ENCODE assay signal across 1 cellular context in genomic region chr11:65856689-65857499, GRCh38.
TF ChIP-seq lines count a peak whose summit lies in the region.

No MANE protein-coding gene starts in this region.

TF ChIP-seq in K562, 482 proteins besides CTCF, POLR2A, EP300 and RAD21 (continues in another document):
- TF ChIP-seq CTCFL (IDR thresholded peaks at IDR 0.05; ENCODE audit: borderline replicate concordance, insufficient read depth, low read depth, low read length, poor library complexity, severe bottlenecking), result no peak
- peak; percentile 79; the same call in 1 of the 2 replicates for TF ChIP-seq FOXK1 (CRISPR knock-in tag; IDR thresholded peaks at IDR 0.05; ENCODE audit: borderline replicate concordance)
- no peak for TF ChIP-seq FOS (IDR thresholded peaks at IDR 0.05; ENCODE audit: extremely low read depth, insufficient read length)
- peak; percentile 72 to 75; a peak in 2 of 4 replicates for TF ChIP-seq FOXK2 (conservative IDR thresholded peaks at IDR 0.05 in 1 of 2, IDR thresholded peaks at IDR 0.05 in 1 of 2; ENCODE audit: low read depth in 2 of 2)
- TF ChIP-seq ZNF584 (CRISPR knock-in tag; IDR thresholded peaks at IDR 0.05; ENCODE audit: low read depth), result no peak
- no peak for TF ChIP-seq REST (CRISPR knock-in tag; IDR thresholded peaks at IDR 0.05; ENCODE audit: low read depth)
- TF ChIP-seq ZNF507 (tag; conservative IDR thresholded peaks at IDR 0.05), result no peak
- peak in 1 of 2 experiments; percentile 18; a peak in 1 of 4 replicates for TF ChIP-seq TEAD1 (CRISPR knock-in tag; IDR thresholded peaks at IDR 0.05)
- no peak for TF ChIP-seq POU5F1 (IDR thresholded peaks at IDR 0.05; ENCODE audit: borderline replicate concordance, low read depth, low read length, partially characterized antibody)
- peak; percentile 62 for TF ChIP-seq CBFA2T2 (conservative IDR thresholded peaks at IDR 0.05)
- no peak for TF ChIP-seq DEAF1 (CRISPR knock-in tag; IDR thresholded peaks at IDR 0.05)
- TF ChIP-seq CREB5 (CRISPR knock-in tag; IDR thresholded peaks at IDR 0.05), result no peak
- peak; percentile 98 to 99 for TF ChIP-seq MNT (conservative IDR thresholded peaks at IDR 0.05)
- no peak for TF ChIP-seq CBX8 (IDR thresholded peaks at IDR 0.05; ENCODE audit: borderline replicate concordance, extremely low read depth, low read depth, low read length, poor library complexity, severe bottlenecking)
- no peak for TF ChIP-seq RBBP5 (IDR thresholded peaks at IDR 0.05; ENCODE audit: borderline replicate concordance, insufficient read depth, low read length, poor library complexity, severe bottlenecking)
- no peak for TF ChIP-seq RUNX1 (IDR thresholded peaks at IDR 0.05; ENCODE audit: low read depth)
- TF ChIP-seq MXI1 (IDR thresholded peaks at IDR 0.05; ENCODE audit: low read depth, low read length), result peak; percentile 77; the same call in 1 of the 2 replicates
- TF ChIP-seq ZNF445 (CRISPR knock-in tag; IDR thresholded peaks at IDR 0.05; ENCODE audit: low read depth), result 0 out of 2 replicates have a peak, but pooled peaks have one; percentile 48
- no peak for TF ChIP-seq PHF21A (IDR thresholded peaks at IDR 0.05; ENCODE audit: borderline replicate concordance, low read depth)
- TF ChIP-seq CBFB (CRISPR knock-in tag; IDR thresholded peaks at IDR 0.05), result no peak
- peak; percentile 77 for TF ChIP-seq EP400 (IDR thresholded peaks at IDR 0.05)
- TF ChIP-seq ZBTB43 (CRISPR knock-in tag; IDR thresholded peaks at IDR 0.05), result no peak
- peak; percentile 86 for TF ChIP-seq THRB (CRISPR knock-in tag; conservative IDR thresholded peaks at IDR 0.05)
- 0 out of 2 replicates have a peak, but pooled peaks have one; percentile 65 for TF ChIP-seq ZBTB49 (CRISPR knock-in tag; IDR thresholded peaks at IDR 0.05; ENCODE audit: borderline replicate concordance)
- peak; percentile 97 for TF ChIP-seq USF1 (CRISPR knock-in tag; IDR thresholded peaks at IDR 0.05)
- TF ChIP-seq ZFP1 (CRISPR knock-in tag; IDR thresholded peaks at IDR 0.05), result no peak
- TF ChIP-seq RNF2 (IDR thresholded peaks at IDR 0.05), result no peak
- no peak for TF ChIP-seq ZNF780A (CRISPR knock-in tag; IDR thresholded peaks at IDR 0.05)
- TF ChIP-seq MYBL2 (IDR thresholded peaks at IDR 0.05; ENCODE audit: low read depth), result no peak
- TF ChIP-seq MYBL2 (CRISPR knock-in tag; IDR thresholded peaks at IDR 0.05; ENCODE audit: borderline replicate concordance), result no peak
- no peak for TF ChIP-seq ZNF197 (CRISPR knock-in tag; IDR thresholded peaks at IDR 0.05; ENCODE audit: low read depth)
- 0 out of 4 replicates have a peak, but pooled peaks of 1 of the 2 experiments have one; percentile 4 for TF ChIP-seq NONO (IDR thresholded peaks at IDR 0.05; ENCODE audit: low read depth in 2 of 2, low read length in 1 of 2)
- TF ChIP-seq ZNF655 (CRISPR knock-in tag; IDR thresholded peaks at IDR 0.05), result no peak
- TF ChIP-seq IRF1 (CRISPR knock-in tag; IDR thresholded peaks at IDR 0.05; ENCODE audit: borderline replicate concordance), result no peak; the same call in 1 of the 2 replicates
- peak; percentile 95 for TF ChIP-seq SPI1 (IDR thresholded peaks at IDR 0.05; ENCODE audit: borderline replicate concordance, low read depth, low read length)
- TF ChIP-seq ZNF431 (CRISPR knock-in tag; IDR thresholded peaks at IDR 0.05), result peak; percentile 68; the same call in 1 of the 2 replicates
- TF ChIP-seq PTRF (tag; IDR thresholded peaks at IDR 0.05), result no peak
- TF ChIP-seq SETDB1 (IDR thresholded peaks at IDR 0.05; ENCODE audit: low read length), result no peak
- TF ChIP-seq FOXA3 (CRISPR knock-in tag; conservative IDR thresholded peaks at IDR 0.05 in 1 of 2, IDR thresholded peaks at IDR 0.05 in 1 of 2), result 0 out of 4 replicates have a peak, but pooled peaks of 1 of the 2 experiments have one; percentile 15
- TF ChIP-seq ETV1 (tag; conservative IDR thresholded peaks at IDR 0.05; ENCODE audit: low read depth), result peak; percentile 93
